ENCODE assay signal across 16 cellular contexts in genomic region chr10:80964955-80965614, GRCh38.
A peak's percentile ranks its signal among the peaks of the same experiment; 100 is the strongest.
DNase-seq lines count a peak whose midpoint lies in the region; ATAC-seq, FAIRE-seq and TF ChIP-seq lines count a peak whose summit lies in the region.
"Had no signal": no experiment of that assay in that cellular context is flagged by ENCODE, and none has a peak within 500 bp of the region (broad histone marks: within the 10 kb centered on the region; RNA-seq: fewer than 3 reads in every experiment).

No MANE protein-coding gene starts in this region.

- peak overlapping the region; percentile 3; the same call in 1 of the 2 replicates for H3K27ac ChIP-seq in GM12878 (ENCODE audit: control insufficient read depth, insufficient read depth)
- H3K27ac ChIP-seq: SJSA1 had no signal

- BruUV-seq in GM12878 (replicated peaks; lab: Mats Ljungman, UMichigan): no TSS peak

- no peaks in the 10 kb centered on the region for H3K79me2 ChIP-seq in GM12878 (ENCODE audit: control insufficient read depth, insufficient read depth, low read length)

- DNase-seq in GM12878 (ENCODE audit: low read depth, low spot score): peak; percentile 25
- no peak for DNase-seq in NCI-H1417 treated with DMSO at 0.1 percent for 48 hours (lab: John Stamatoyannopoulos, UW)
- DNase-seq in mucosa of gallbladder (ENCODE audit: low spot score): no peak
- no peak for DNase-seq in hypothalamus (lab: John Stamatoyannopoulos, UW)
- DNase-seq in activated CD4-positive, alpha-beta T cell treated with anti-CD3 and anti-CD28 coated beads, Interleukin-2, amount 10 ng/mL, durations not matched to agents 7 days and 5 days: no peak
- DNase-seq: activated gamma-delta T cell; Caco-2; cerebellar nuclear complex; NCI-H2081; stimulated activated naive CD8-positive, alpha-beta T cell treated with anti-CD3 and anti-CD28 coated beads, Interleukin-15, Interleukin-2, amounts not matched to agents 100 U/mL and 50 U/mL, for 24 hours had no signal

- H3K9me3 ChIP-seq in GM12878 (replicated peaks; ENCODE audit: control insufficient read depth, insufficient read depth, low read length): no peaks in the 10 kb centered on the region
- H3K9me3 ChIP-seq: Caco-2, SJSA1 had no signal

- H3K36me3 Mint-ChIP-seq in activated CD4-positive, alpha-beta T cell treated with anti-CD3 and anti-CD28 coated beads, Interleukin-2, amount 10 ng/mL, durations not matched to agents 7 days and 5 days (ENCODE audit: low read depth): no peaks in the 10 kb centered on the region

- H3K9me3 Mint-ChIP-seq in activated CD4-positive, alpha-beta T cell treated with anti-CD3 and anti-CD28 coated beads, Interleukin-2, amount 10 ng/mL, durations not matched to agents 7 days and 5 days: no peaks in the 10 kb centered on the region
- H3K9me3 Mint-ChIP-seq: neural crest cell had no signal

- H3K27me3 Mint-ChIP-seq in activated CD4-positive, alpha-beta T cell treated with anti-CD3 and anti-CD28 coated beads, Interleukin-2, amount 10 ng/mL, durations not matched to agents 7 days and 5 days: peaks cover 8% of the 10 kb centered on the region

- RAD21 ChIA-PET in GM12878 (lab: Charles Lee; ENCODE audit: unreplicated experiment): interaction anchor here (1.8 kb wide), 1 partner anchor 54 kb away, joined by 4 read pairs; no protein-coding TSS in a partner anchor

- in situ Hi-C loops in GM12878 (cut with MboI): no loop called here

- no peak overlapping the region for H3K4me3 Mint-ChIP-seq in activated CD4-positive, alpha-beta T cell treated with anti-CD3 and anti-CD28 coated beads, Interleukin-2, amount 10 ng/mL, durations not matched to agents 7 days and 5 days
- H3K4me3 Mint-ChIP-seq: neural crest cell had no signal

- intact Hi-C loops in GM12878 (cut with micrococcal nuclease; ENCODE audit: unreplicated experiment): loop anchor here (10.0 kb wide), 1 partner anchor 140 kb away; no protein-coding TSS in a partner anchor

- no peaks in the 10 kb centered on the region for H3K4me1 Mint-ChIP-seq in activated CD4-positive, alpha-beta T cell treated with anti-CD3 and anti-CD28 coated beads, Interleukin-2, amount 10 ng/mL, durations not matched to agents 7 days and 5 days
- H3K4me1 Mint-ChIP-seq: neural crest cell had no signal

- POLR2A ChIA-PET in GM12878 (lab: Charles Lee): no interaction called here
- POLR2A ChIA-PET in activated CD4-positive, alpha-beta T cell treated with anti-CD3 and anti-CD28 coated beads, Interleukin-2, amount 10 ng/mL, durations not matched to agents 7 days and 5 days (lab: Charles Lee): no interaction called here

- TF ChIP-seq RAD21 in GM12878 (IDR thresholded peaks at IDR 0.05; ENCODE audit: insufficient read depth, low read depth, low read length): no peak

- ATAC-seq in GM18520 (IDR thresholded peaks at IDR 0.05; ENCODE audit: unreplicated experiment) (peak; percentile 49), GM21576 (IDR thresholded peaks at IDR 0.05; ENCODE audit: unreplicated experiment) (peak; percentile 78), HG03159 (IDR thresholded peaks at IDR 0.05; ENCODE audit: unreplicated experiment) (peak; percentile 87), GM12878 (peak; percentile 86)
- ATAC-seq: stimulated activated naive CD8-positive, alpha-beta T cell treated with anti-CD3 and anti-CD28 coated beads, Interleukin-15, Interleukin-2, amounts not matched to agents 100 U/mL and 50 U/mL, for 24 hours had no signal

- CTCF ChIA-PET in GM12878 (lab: Yijun Ruan, JAX): interaction anchor here (0.9 to 1.6 kb wide), 2 partner anchors 40 to 214 kb away, joined by 4 to 6 read pairs; no protein-coding TSS in a partner anchor
- CTCF ChIA-PET in activated CD4-positive, alpha-beta T cell treated with anti-CD3 and anti-CD28 coated beads, Interleukin-2, amount 10 ng/mL, durations not matched to agents 7 days and 5 days (lab: Charles Lee): no interaction called here

- no peak for TF ChIP-seq POLR2A in GM12878 (IDR thresholded peaks at IDR 0.05; ENCODE audit: low read depth, low read length)

- H4K20me1 ChIP-seq in GM12878 (ENCODE audit: control insufficient read depth, insufficient read depth): no peaks in the 10 kb centered on the region

- peak in 1 of 2 experiments; percentile 61; a peak in 1 of 4 replicates for TF ChIP-seq EP300 in GM12878 (IDR thresholded peaks at IDR 0.05; ENCODE audit: borderline replicate concordance in 1 of 2, control insufficient read depth in 1 of 2, low read depth in 2 of 2, low read length in 2 of 2)

- H2AFZ ChIP-seq in GM12878 (ENCODE audit: control insufficient read depth, low read depth, low read length): no peak overlapping the region

- H3K4me1 ChIP-seq in GM12878 (ENCODE audit: control insufficient read depth, insufficient read depth, low read length): peaks cover 7% of the 10 kb centered on the region; the same call in 1 of the 2 replicates
- H3K4me1 ChIP-seq: Caco-2, SJSA1 had no signal

- TF ChIP-seq CTCF in GM12878 (IDR thresholded peaks at IDR 0.05 in 2 of 3, conservative IDR thresholded peaks at IDR 0.05 in 1 of 3; ENCODE audit: control insufficient read depth in 2 of 3, extremely low read depth in 1 of 3, insufficient read depth in 1 of 3, low read depth in 3 of 3, low read length in 3 of 3): no peak

- FAIRE-seq in GM12878 (lab: Jason Lieb, UNC): peak; percentile 38
- FAIRE-seq: keratinocyte had no signal

- 23% methylated on average over 3 of the region's 3 CpGs for WGBS in GM12878 (ENCODE audit: insufficient coverage, insufficient replicate concordance, low lambda C conversion rate, missing lambda C conversion rate)

- no peak overlapping the region for H3K9ac ChIP-seq in GM12878 (ENCODE audit: control insufficient read depth, insufficient read depth, low read length)

- no peak overlapping the region for H3K27ac Mint-ChIP-seq in activated CD4-positive, alpha-beta T cell treated with anti-CD3 and anti-CD28 coated beads, Interleukin-2, amount 10 ng/mL, durations not matched to agents 7 days and 5 days

- H3K27me3 ChIP-seq in GM12878 (replicated peaks in 1 of 2; ENCODE audit: control insufficient read depth in 2 of 2, insufficient read depth in 2 of 2, low read length in 1 of 2): no peaks in the 10 kb centered on the region
- H3K27me3 ChIP-seq: SJSA1 had no signal

- H3K4me3 ChIP-seq in GM12878: no peak overlapping the region
- H3K4me3 ChIP-seq: SJSA1 had no signal

- SMC1A ChIA-PET in GM12878 (lab: Charles Lee; ENCODE audit: uncharacterized antibody, unreplicated experiment): interaction anchor here (0.9 to 1.0 kb wide), 2 partner anchors 50 to 452 kb away, joined by 3 read pairs; no protein-coding TSS in a partner anchor

- no peaks in the 10 kb centered on the region for H3K36me3 ChIP-seq in GM12878 (ENCODE audit: control insufficient read depth in 2 of 2, insufficient read depth in 2 of 2, low read length in 1 of 2)
- H3K36me3 ChIP-seq: SJSA1 had no signal

- H3K4me2 ChIP-seq in GM12878 (ENCODE audit: control insufficient read depth, insufficient read depth): peak overlapping the region; percentile 54; the same call in 1 of the 2 replicates

TF ChIP-seq in GM12878, 131 proteins besides CTCF, POLR2A, EP300 and RAD21 (continues in another document):
- no peak for TF ChIP-seq TARDBP (IDR thresholded peaks at IDR 0.05; ENCODE audit: borderline replicate concordance)
- TF ChIP-seq IKZF2 (IDR thresholded peaks at IDR 0.05): peak; percentile 71 to 80
- TF ChIP-seq BCL11A (IDR thresholded peaks at IDR 0.05; ENCODE audit: low read depth, low read length): 0 out of 2 replicates have a peak, but pooled peaks have one; percentile 52
- TF ChIP-seq STAT3 (IDR thresholded peaks at IDR 0.05; ENCODE audit: low read depth, low read length): no peak
- TF ChIP-seq NFYA (IDR thresholded peaks at IDR 0.05; ENCODE audit: borderline replicate concordance, low read depth, low read length): no peak
- no peak for TF ChIP-seq FOXM1 (IDR thresholded peaks at IDR 0.05; ENCODE audit: low read depth, low read length)
- peak; percentile 64 for TF ChIP-seq JUNB (IDR thresholded peaks at IDR 0.05)
- TF ChIP-seq MTA3 (IDR thresholded peaks at IDR 0.05; ENCODE audit: borderline replicate concordance, low read length): no peak
- no peak for TF ChIP-seq ESRRA (IDR thresholded peaks at IDR 0.05; ENCODE audit: low read length)
- peak; percentile 75 for TF ChIP-seq EED (IDR thresholded peaks at IDR 0.05; ENCODE audit: low read depth)
- peak; percentile 71; the same call in 1 of the 2 replicates for TF ChIP-seq MTA2 (IDR thresholded peaks at IDR 0.05; ENCODE audit: low read depth)
- no peak for TF ChIP-seq TCF3 (IDR thresholded peaks at IDR 0.05; ENCODE audit: borderline replicate concordance, insufficient read depth, low read depth, low read length)
- TF ChIP-seq RUNX3 (IDR thresholded peaks at IDR 0.05; ENCODE audit: low read length): no peak
- no peak for TF ChIP-seq SP1 (IDR thresholded peaks at IDR 0.05; ENCODE audit: low read depth, low read length)
- TF ChIP-seq ZBED1 (IDR thresholded peaks at IDR 0.05; ENCODE audit: borderline replicate concordance): no peak
- TF ChIP-seq IKZF1 (conservative IDR thresholded peaks at IDR 0.05): peak; percentile 64; the same call in 1 of the 2 replicates
- no peak for TF ChIP-seq CREB1 (IDR thresholded peaks at IDR 0.05; ENCODE audit: low read depth)
- TF ChIP-seq ZBTB11 (CRISPR knock-in tag; IDR thresholded peaks at IDR 0.05): no peak
- TF ChIP-seq PML (IDR thresholded peaks at IDR 0.05; ENCODE audit: low read length): no peak
